8 cellular contexts compared by ENCODE assay signal in the genomic region with DNA sequence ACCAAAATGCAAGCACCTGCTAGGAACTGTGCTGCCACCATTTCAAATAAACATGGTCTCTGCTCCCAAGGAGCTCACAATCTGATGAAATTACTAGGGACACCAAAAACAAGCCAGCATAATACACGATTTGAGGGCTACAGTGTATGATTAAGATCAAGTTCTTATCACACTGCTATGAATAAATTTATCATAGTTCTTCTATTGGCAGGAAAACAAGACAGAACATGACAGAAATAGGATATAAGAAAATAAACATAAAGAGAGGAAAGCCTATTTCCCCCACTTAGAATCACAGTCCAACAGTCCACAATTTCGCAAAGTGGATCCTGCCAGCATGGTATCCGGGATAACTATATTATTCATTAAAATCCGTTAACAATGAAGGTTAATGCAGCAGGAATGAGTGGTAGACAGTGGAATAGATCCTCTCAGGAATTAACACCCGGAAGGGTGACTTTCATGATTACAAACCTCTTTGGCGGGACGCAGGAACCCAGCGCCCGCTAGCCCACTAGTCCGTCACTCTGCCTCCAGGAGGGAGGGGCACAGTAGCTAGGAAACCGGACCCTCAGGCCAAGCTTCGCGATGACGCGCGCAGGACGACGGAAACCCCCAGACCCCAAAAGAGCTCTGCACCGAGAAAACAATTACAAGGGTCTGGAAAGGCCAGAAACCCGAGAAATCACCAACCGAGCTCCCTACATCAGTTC. TPM values are rescaled to one million over a fixed set of nuclear protein-coding genes. Genes with fewer than 3 reads are reported as not detected.
DNase-seq lines count a peak whose midpoint lies in the region; ATAC-seq, FAIRE-seq and TF ChIP-seq lines count a peak whose summit lies in the region.

No MANE protein-coding gene starts in this region.

- H3K27ac ChIP-seq in mammary epithelial cell (ENCODE audit: insufficient read depth, low read depth, low read length) (peak overlapping the region; percentile 90), layer of hippocampus (ENCODE audit: low read depth, low read length) (peak overlapping the region; percentile 65), stomach (peak overlapping the region; percentile 83 to 95 (median 93))

- in situ Hi-C loops in mammary epithelial cell (cut with MboI; ENCODE audit: low sequenced_read_pairs in 2 of 2) = loop anchor here in 1 of 2 donors (25.0 kb wide), 1 partner anchor 552 kb away; no protein-coding TSS in a partner anchor

- no peak for TF ChIP-seq EP300 in stomach (IDR thresholded peaks at IDR 0.05)

- dilution Hi-C loops in mammary epithelial cell (cut with HindIII; ENCODE audit: low sequenced_read_pairs) = no loop called here

- TSS peak; percentile 24 for BruUV-seq in mammary epithelial cell (replicated peaks; lab: Mats Ljungman, UMichigan)

- peak overlapping the region; percentile 99 for H2AFZ ChIP-seq in mammary epithelial cell (ENCODE audit: low read depth, low read length)

- intact Hi-C loops in mammary epithelial cell (cut with micrococcal nuclease) (loop anchor here (1.0 kb wide), 1 partner anchor 599 kb away; a partner anchor contains a TSS), stomach (cut with DNase I; ENCODE audit: low total_unique reads) (no loop called here)

- under 1% methylated on average over 20 of the region's 21 CpGs for WGBS in mammary epithelial cell (ENCODE audit: low coverage, missing lambda C conversion rate)
- 0 to 1% (median 1%) methylated on average over 17 to 21 of the region's 21 CpGs for WGBS in stomach, 5 donors

- peaks cover 2% of the 10 kb centered on the region for H4K20me1 ChIP-seq in mammary epithelial cell (ENCODE audit: insufficient read depth, low read length)

- peak overlapping the region; percentile 89 for H3K9ac ChIP-seq in mammary epithelial cell (ENCODE audit: insufficient read depth, low read length)

- CTCF ChIA-PET in AG04449 (lab: Yijun Ruan, JAX) = interaction anchor here (0.9 to 2.9 kb wide), 4 partner anchors 46 to 338 kb away, joined by 3 to 14 read pairs (median 3); a partner anchor contains a TSS
- CTCF ChIA-PET in mammary epithelial cell (lab: Charles Lee; ENCODE audit: low non-redundant PET) = interaction anchor here (0.6 kb wide), 1 partner anchor 598 kb away, joined by 5 read pairs; no protein-coding TSS in a partner anchor

- no peak for TF ChIP-seq POLR2A in stomach (IDR thresholded peaks at IDR 0.05)

- DNase-seq in AG04449 (ENCODE audit: low read depth, low spot score) = no peak
- no peak for DNase-seq in GM18507 (ENCODE audit: extremely low spot score, insufficient read length, low read depth)
- peak; percentile 65 for DNase-seq in NCI-H2171 (lab: John Stamatoyannopoulos, UW)
- no peak for DNase-seq in mammary epithelial cell
- no peak for DNase-seq in stomach
- no peak for DNase-seq in activated gamma-delta T cell treated with Interleukin-2 at 50 U/mL for 16 hours

- peaks cover 68% of the 10 kb centered on the region for H3K79me2 ChIP-seq in mammary epithelial cell (ENCODE audit: insufficient read depth, low read length)

- H3K36me3 ChIP-seq in mammary epithelial cell (ENCODE audit: insufficient read depth, low read length) (no peaks in the 10 kb centered on the region), stomach (peaks cover 0 to 7% (median 5%) of the 10 kb centered on the region in 4 donors)

- peak; percentile 44 for FAIRE-seq in GM18507 (lab: Jason Lieb, UNC)

- peak overlapping the region; percentile 82 for H3K4me3 ChIP-seq in AG04449 (ENCODE audit: low read depth, low read length)
- H3K4me3 ChIP-seq in mammary epithelial cell (replicated peaks in 1 of 3; ENCODE audit: insufficient read depth in 1 of 3, low read depth in 2 of 3, low read length in 3 of 3) = peak overlapping the region; percentile 73 to 97 (median 93)
- peak overlapping the region; percentile 71 to 90 (median 78) for H3K4me3 ChIP-seq in stomach

- ATAC-seq in HG02885 (IDR thresholded peaks at IDR 0.05; ENCODE audit: poor library complexity, unreplicated experiment) = peak; percentile 33

- peaks cover 14% of the 10 kb centered on the region for H3K4me1 ChIP-seq in mammary epithelial cell (ENCODE audit: insufficient read depth, low read length)
- H3K4me1 ChIP-seq in stomach = peaks cover 6 to 43% (median 22%) of the 10 kb centered on the region in 4 donors

- H3K4me2 ChIP-seq in mammary epithelial cell (ENCODE audit: insufficient read depth, low read depth, low read length) = peak overlapping the region; percentile 91

- POLR2A ChIA-PET in AG04449 (lab: Yijun Ruan, JAX) = interaction anchor here (0.6 to 1.1 kb wide), 5 partner anchors 11 to 553 kb away, joined by 3 read pairs; a partner anchor contains a TSS

- no peaks in the 10 kb centered on the region for H3K27me3 ChIP-seq in mammary epithelial cell (ENCODE audit: insufficient read depth, low read length)
- no peaks in the 10 kb centered on the region for H3K27me3 ChIP-seq in layer of hippocampus (ENCODE audit: control insufficient read depth, insufficient read depth, low read length)
- no peaks in the 10 kb centered on the region for H3K27me3 ChIP-seq in stomach

- TF ChIP-seq CTCF in AG04449 (IDR thresholded peaks at IDR 0.05; ENCODE audit: insufficient read depth, low read length, missing control alignments) = no peak
- TF ChIP-seq CTCF in mammary epithelial cell (conservative IDR thresholded peaks at IDR 0.05 in 1 of 2, IDR thresholded peaks at IDR 0.05 in 1 of 2; ENCODE audit: extremely low read depth in 1 of 2, insufficient read depth in 1 of 2, low read depth in 1 of 2, low read length in 2 of 2) = no peak
- no peak for TF ChIP-seq CTCF in stomach (IDR thresholded peaks at IDR 0.05)

- no peaks in the 10 kb centered on the region for H3K9me3 ChIP-seq in mammary epithelial cell (replicated peaks; ENCODE audit: insufficient read depth, low read length)
- no peaks in the 10 kb centered on the region for H3K9me3 ChIP-seq in stomach

RNA-seq across cellular contexts. Expression of a gene that starts 0.7 kb away (rescaled TPM):
- total RNA-seq in mammary epithelial cell = 10 to 100 TPM; 14.3 to 17.9 TPM
- 4.7 TPM for polyA plus RNA-seq in mammary epithelial cell
- 3.5 TPM for polyA minus RNA-seq in mammary epithelial cell
- 100 to 1,000 TPM in 1 of 5 donors, 10 to 100 TPM in 4; 41.7 to 188 (median 58.4) TPM for total RNA-seq in stomach
- polyA plus RNA-seq in stomach = 10 to 100 TPM; 12.0 to 16.5 (median 12.7) TPM

RNA-seq across cellular contexts. Expression of a gene that starts 0.8 kb away (rescaled TPM):
- total RNA-seq in mammary epithelial cell (1 to 10 TPM; 7.2 to 9.6 TPM), stomach (10 to 100 TPM in 1 of 5 donors, 1 to 10 TPM in 4; 3.3 to 11.9 (median 5.3) TPM)
- polyA plus RNA-seq in mammary epithelial cell (3.0 TPM), stomach (1 to 10 TPM; 2.7 to 4.7 (median 4.0) TPM)
- 4.7 TPM for polyA minus RNA-seq in mammary epithelial cell

RNA-seq across cellular contexts. Expression of a gene that starts 46.1 kb away (rescaled TPM):
- total RNA-seq in mammary epithelial cell (10 to 100 TPM in 1 of 2 donors, 1 to 10 TPM in 1; 9.5 to 14.2 TPM), stomach (10 to 100 TPM in 4 of 5 donors, 1 to 10 TPM in 1; 7.8 to 22.8 (median 17.4) TPM)
- polyA plus RNA-seq in mammary epithelial cell (7.5 TPM), stomach (1 to 10 TPM; 1.3 to 3.4 (median 3.0) TPM)
- 15.6 TPM for polyA minus RNA-seq in mammary epithelial cell
